In the genomic region with DNA sequence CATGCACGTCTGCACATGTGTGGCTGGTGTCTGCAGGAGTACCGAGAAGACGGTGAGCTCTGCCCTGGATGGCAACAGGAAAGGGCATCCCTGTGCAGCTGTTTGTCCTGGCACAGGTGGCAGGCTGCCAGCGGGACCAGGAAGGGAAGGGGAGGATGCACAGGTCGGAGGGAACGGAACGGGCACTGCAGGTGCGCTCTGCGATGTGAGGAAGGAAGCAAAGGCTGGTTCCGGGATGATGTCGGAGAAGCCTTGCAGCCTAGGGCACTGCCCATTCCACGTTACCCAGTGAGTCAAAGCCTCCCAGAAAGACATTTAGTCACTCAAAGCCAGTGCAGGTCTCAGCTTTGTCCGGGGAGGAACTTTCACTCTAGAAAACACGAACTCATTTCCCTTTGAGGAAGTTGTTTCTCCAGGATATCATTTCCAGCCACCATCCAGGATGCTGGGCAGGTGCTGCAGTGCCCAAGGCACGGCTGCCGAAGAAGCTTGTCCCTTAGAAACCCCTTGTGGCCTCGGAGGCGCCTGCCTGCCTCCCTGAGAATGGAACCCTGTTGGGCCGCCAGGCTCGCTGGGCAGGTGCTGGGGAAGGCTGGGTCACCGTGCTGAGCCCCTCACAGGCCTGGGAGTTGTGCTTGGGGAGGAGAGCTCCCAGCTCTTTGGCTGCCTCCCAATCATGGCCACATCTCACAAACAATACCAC, we compare ENCODE assay signal across 13 cellular contexts. TPM values are rescaled to one million over a fixed set of nuclear protein-coding genes. Genes with fewer than 3 reads are reported as not detected.
DNase-seq lines count a peak whose midpoint lies in the region; FAIRE-seq and TF ChIP-seq lines count a peak whose summit lies in the region.
"Had no signal": no experiment of that assay in that cellular context is flagged by ENCODE, and none has a peak within 500 bp of the region (broad histone marks: within the 10 kb centered on the region; RNA-seq: fewer than 3 reads in every experiment).

No MANE protein-coding gene starts in this region.

- H3K4me3 ChIP-seq in mesenchymal stem cell (ENCODE audit: insufficient read depth in 1 of 2, low read depth in 1 of 2, low read length in 2 of 2) = peak overlapping the region in 1 of 2 experiments; percentile 5
- H3K4me3 ChIP-seq: heart right ventricle had no signal

- no peak for TF ChIP-seq CTCF in VCaP (conservative IDR thresholded peaks at IDR 0.05)

- H3K4me1 ChIP-seq in mesenchymal stem cell (ENCODE audit: control insufficient read depth, insufficient read depth, low read depth, low read length) = peaks cover 13% of the 10 kb centered on the region

- H3K4me2 ChIP-seq in mesenchymal stem cell (ENCODE audit: low read length, poor library complexity, severe bottlenecking) = no peak overlapping the region

- DNase-seq in DMS153 treated with DMSO at 0.1 percent for 48 hours (lab: John Stamatoyannopoulos, UW; ENCODE audit: unreplicated experiment) (peak; percentile 46), HTR-8/SVneo (ENCODE audit: insufficient read length, low spot score) (no peak), mesenchymal stem cell (no peak), NCI-H226 (no peak), NCI-H2107 treated with DMSO at 0.1 percent for 48 hours (lab: John Stamatoyannopoulos, UW; ENCODE audit: unreplicated experiment) (no peak)
- DNase-seq in NK-92 treated with Interleukin-12 subunit alpha and Interleukin-12 subunit beta, amount 100 ng/mL, for 24 hours (lab: John Stamatoyannopoulos, UW) = no peak
- DNase-seq: amniotic stem cell; COR-L47; heart right ventricle; mesendoderm; stimulated activated CD4-positive, alpha-beta T cell treated with anti-CD3 and anti-CD28 coated beads, Interleukin-1b, Interleukin-23, amount 100 ng/mL, for 48 hours; stimulated activated naive B cell treated with anti-CD40 and anti-IgM and Interleukin-4, amounts not matched to agents 10 μg/mL and 1 μg/mL and 100 μg/mL, for 72 hours had no signal

- no peak overlapping the region for H3K9ac ChIP-seq in mesenchymal stem cell (ENCODE audit: low read length)

- no peak overlapping the region for H3K18ac ChIP-seq in mesenchymal stem cell (ENCODE audit: low read depth in 1 of 2, low read length in 2 of 2)

- FAIRE-seq in HTR-8/SVneo (lab: Jason Lieb, UNC) = peak; percentile 40

- H2BK15ac ChIP-seq in mesenchymal stem cell (ENCODE audit: low read depth, poor library complexity, severe bottlenecking) = no peak overlapping the region

- H3K36me3 ChIP-seq in mesenchymal stem cell (ENCODE audit: control insufficient read depth in 1 of 2, insufficient read depth in 2 of 2, low read depth in 1 of 2, low read length in 2 of 2) = peaks cover 0 to 7% of the 10 kb centered on the region in 2 experiments

- H2BK5ac ChIP-seq in mesenchymal stem cell (ENCODE audit: low read depth, low read length, poor library complexity, severe bottlenecking) = no peak overlapping the region

- H3K14ac ChIP-seq in mesenchymal stem cell (ENCODE audit: low read length in 2 of 2) = no peak overlapping the region

- no peak overlapping the region for H2BK12ac ChIP-seq in mesenchymal stem cell (ENCODE audit: low read length in 2 of 2)

- H2AK5ac ChIP-seq in mesenchymal stem cell (ENCODE audit: low read length, severe bottlenecking) = no peak overlapping the region

- WGBS in mesenchymal stem cell = 85% methylated on average over 19 of the region's 21 CpGs

- H3K9me3 ChIP-seq in mesenchymal stem cell (ENCODE audit: control insufficient read depth, low read length) = no peaks in the 10 kb centered on the region
- H3K9me3 ChIP-seq: heart right ventricle had no signal

- no peak overlapping the region for H3K23ac ChIP-seq in mesenchymal stem cell (ENCODE audit: low read length in 2 of 2)

- peak overlapping the region; percentile 47 for H4K91ac ChIP-seq in mesenchymal stem cell (ENCODE audit: low read length)

- H2AFZ ChIP-seq in mesenchymal stem cell (ENCODE audit: low read depth, low read length) = no peak overlapping the region

- H3K27me3 ChIP-seq in mesenchymal stem cell (ENCODE audit: control insufficient read depth in 1 of 2, insufficient read depth in 1 of 2, low read length in 2 of 2) = peaks cover 20 to 28% of the 10 kb centered on the region in 2 experiments

- H2BK120ac ChIP-seq in mesenchymal stem cell (ENCODE audit: low read depth, low read length) = no peak overlapping the region

- H3K79me1 ChIP-seq in mesenchymal stem cell (replicated peaks; ENCODE audit: low read length, poor library complexity, severe bottlenecking) = no peaks in the 10 kb centered on the region

- peak overlapping the region; percentile 72 for H3K27ac ChIP-seq in VCaP
- no peak overlapping the region for H3K27ac ChIP-seq in mesenchymal stem cell (ENCODE audit: low read length, poor library complexity, severe bottlenecking)

- H4K8ac ChIP-seq in mesenchymal stem cell (ENCODE audit: low read length) = peak overlapping the region; percentile 36

- no peak overlapping the region for H3K4ac ChIP-seq in mesenchymal stem cell (ENCODE audit: low read depth in 1 of 2, low read length in 2 of 2)

RNA-seq across cellular contexts. Expression of a gene that starts 4.5 kb away (rescaled TPM):
- polyA plus RNA-seq in mesenchymal stem cell (2013, experiment 1 of 2) = not detected
- polyA plus RNA-seq in mesenchymal stem cell (2013, experiment 2 of 2) = not detected
- polyA plus RNA-seq: heart right ventricle had no signal

RNA-seq across cellular contexts. Expression of a gene that starts 12.8 kb away (rescaled TPM):
- polyA plus RNA-seq in mesenchymal stem cell (2013, experiment 1 of 2) = 8.4 TPM
- polyA plus RNA-seq in mesenchymal stem cell (2013, experiment 2 of 2) = 6.9 TPM

RNA-seq across cellular contexts. Expression of a gene that starts 39.7 kb away (rescaled TPM):
- polyA plus RNA-seq in mesenchymal stem cell (2013, experiment 1 of 2) = 42.7 TPM
- polyA plus RNA-seq in mesenchymal stem cell (2013, experiment 2 of 2) = 42.4 TPM

RNA-seq across cellular contexts. Expression of a gene that starts 40.1 kb away (rescaled TPM):
- 20.4 TPM for polyA plus RNA-seq in mesenchymal stem cell (2013, experiment 1 of 2)
- polyA plus RNA-seq in mesenchymal stem cell (2013, experiment 2 of 2) = 21.2 TPM

RNA-seq across cellular contexts. Expression of a gene that starts 58.5 kb away (rescaled TPM):
- 42.5 TPM for polyA plus RNA-seq in mesenchymal stem cell (2013, experiment 1 of 2)
- 43.7 TPM for polyA plus RNA-seq in mesenchymal stem cell (2013, experiment 2 of 2)
